Comparison of ENCODE assay signal across 17 cellular contexts in genomic region chr9:33880562-33881089, GRCh38.
DNase-seq lines count a peak whose midpoint lies in the region; ATAC-seq and TF ChIP-seq lines count a peak whose summit lies in the region.
"Had no signal": no experiment of that assay in that cellular context is flagged by ENCODE, and none has a peak within 500 bp of the region (broad histone marks: within the 10 kb centered on the region; RNA-seq: fewer than 3 reads in every experiment).

No MANE protein-coding gene starts in this region.

- H4K20me1 ChIP-seq in OCI-LY1 (ENCODE audit: insufficient read depth, low read length), result no peaks in the 10 kb centered on the region

- H3K27ac Mint-ChIP-seq in activated naive CD4-positive, alpha-beta T cell treated with anti-CD3 and anti-CD28 coated beads for 36 hours, result peak overlapping the region; percentile 90
- no peak overlapping the region for H3K27ac Mint-ChIP-seq in endothelial cell (ENCODE audit: unreplicated experiment)

- no peaks in the 10 kb centered on the region for H3K9me3 Mint-ChIP-seq in activated naive CD4-positive, alpha-beta T cell treated with anti-CD3 and anti-CD28 coated beads for 36 hours
- H3K9me3 Mint-ChIP-seq in endothelial cell (ENCODE audit: unreplicated experiment), result no peaks in the 10 kb centered on the region

- no peak overlapping the region for H3K4me3 Mint-ChIP-seq in activated naive CD4-positive, alpha-beta T cell treated with anti-CD3 and anti-CD28 coated beads for 36 hours
- H3K4me3 Mint-ChIP-seq in endothelial cell (ENCODE audit: unreplicated experiment), result no peak overlapping the region

- peak; percentile 25 for DNase-seq in activated naive CD4-positive, alpha-beta T cell treated with anti-CD3 and anti-CD28 coated beads for 36 hours
- no peak for DNase-seq in activated naive CD4-positive, alpha-beta T cell (lab: John Stamatoyannopoulos, UW)
- peak; percentile 54 for DNase-seq in ecto neural progenitor cell (ENCODE audit: low spot score)
- DNase-seq in retina, result peak; percentile 40
- DNase-seq in endothelial cell (ENCODE audit: low spot score), result no peak
- DNase-seq: hypothalamus, IMR-90, lower lobe of right lung, NCI-H1105, NCI-H345, nucleus accumbens had no signal

- H3K4me1 Mint-ChIP-seq in activated naive CD4-positive, alpha-beta T cell treated with anti-CD3 and anti-CD28 coated beads for 36 hours (ENCODE audit: low read depth), result peaks cover 64% of the 10 kb centered on the region
- H3K4me1 Mint-ChIP-seq in endothelial cell (ENCODE audit: unreplicated experiment), result peaks cover 13% of the 10 kb centered on the region

- no peaks in the 10 kb centered on the region for H3F3A ChIP-seq in OCI-LY1 (ENCODE audit: insufficient read depth, low read length)

- H3K9me2 ChIP-seq in OCI-LY1 (ENCODE audit: low read depth, low read length), result no peaks in the 10 kb centered on the region

- H3K4me1 ChIP-seq in OCI-LY1 (ENCODE audit: insufficient read depth, low read length, severe bottlenecking), result peaks cover 88% of the 10 kb centered on the region

- CTCF ChIA-PET in activated naive CD4-positive, alpha-beta T cell treated with anti-CD3 and anti-CD28 coated beads for 36 hours (lab: Charles Lee), result interaction anchor here (0.5 to 1.6 kb wide), 6 partner anchors 34 to 299 kb away, joined by 3 to 5 read pairs (median 4); no protein-coding TSS in a partner anchor

- no peaks in the 10 kb centered on the region for H3K9me3 ChIP-seq in OCI-LY1 (ENCODE audit: low read length)
- H3K9me3 ChIP-seq: esophagus muscularis mucosa, lower lobe of right lung had no signal

- H3K36me3 ChIP-seq in OCI-LY1 (ENCODE audit: insufficient read depth, low read length), result no peaks in the 10 kb centered on the region
- H3K36me3 ChIP-seq: esophagus muscularis mucosa, lower lobe of right lung had no signal

- no peak overlapping the region for H2AFZ ChIP-seq in OCI-LY1 (ENCODE audit: low read length)

- no peaks in the 10 kb centered on the region for H3K27me3 Mint-ChIP-seq in activated naive CD4-positive, alpha-beta T cell treated with anti-CD3 and anti-CD28 coated beads for 36 hours (ENCODE audit: low read depth)
- H3K27me3 Mint-ChIP-seq in endothelial cell (ENCODE audit: unreplicated experiment), result no peaks in the 10 kb centered on the region

- ATAC-seq in HG03196 (IDR thresholded peaks at IDR 0.05; ENCODE audit: unreplicated experiment) (no peak), GM18907 (IDR thresholded peaks at IDR 0.05; ENCODE audit: unreplicated experiment) (no peak)
- ATAC-seq: lower lobe of right lung had no signal

- peaks cover 4% of the 10 kb centered on the region for H3K36me3 Mint-ChIP-seq in activated naive CD4-positive, alpha-beta T cell treated with anti-CD3 and anti-CD28 coated beads for 36 hours (ENCODE audit: low read depth)
- no peaks in the 10 kb centered on the region for H3K36me3 Mint-ChIP-seq in endothelial cell (ENCODE audit: low read depth, unreplicated experiment)

- intact Hi-C loops in activated naive CD4-positive, alpha-beta T cell treated with anti-CD3 and anti-CD28 coated beads for 36 hours (cut with micrococcal nuclease), result loop anchor here (1.0 to 2.0 kb wide), 2 partner anchors 44 to 64 kb away; partner anchors contain the start of gene UBE2R2

- no peak for TF ChIP-seq CTCF in OCI-LY1 (IDR thresholded peaks at IDR 0.05; ENCODE audit: low read length)
- TF ChIP-seq CTCF in endothelial cell (IDR thresholded peaks at IDR 0.05; ENCODE audit: unreplicated experiment), result no peak

- H3K9ac ChIP-seq in OCI-LY1 (ENCODE audit: low read length), result peak overlapping the region; percentile 4; the same call in 1 of the 2 replicates

- no peaks in the 10 kb centered on the region for H3K27me3 ChIP-seq in OCI-LY1 (ENCODE audit: insufficient read depth, low read length)
- H3K27me3 ChIP-seq: esophagus muscularis mucosa had no signal

- H3K79me2 ChIP-seq in OCI-LY1 (ENCODE audit: insufficient read depth, low read length), result peaks cover 95% of the 10 kb centered on the region

- no peak overlapping the region for H3K4me3 ChIP-seq in OCI-LY1 (ENCODE audit: low read depth, low read length, poor library complexity, severe bottlenecking)
- H3K4me3 ChIP-seq: coronary artery, esophagus muscularis mucosa, lower lobe of right lung, skin epidermis had no signal

- H3K4me2 ChIP-seq in OCI-LY1 (ENCODE audit: low read length), result peak overlapping the region; percentile 2; the same call in 1 of the 2 replicates

- peak overlapping the region; percentile 98 for H3K27ac ChIP-seq in OCI-LY1 (ENCODE audit: low read depth, low read length, poor library complexity, severe bottlenecking)
- H3K27ac ChIP-seq: coronary artery, esophagus muscularis mucosa, lower lobe of right lung, skin epidermis had no signal

Comparison
In these comparisons a context has a peak if more than half of its experiments do, and no peak if none do; other contexts are left out.
1. DNase-seq: peak in activated naive CD4-positive, alpha-beta T cell treated with anti-CD3 and anti-CD28 coated beads for 36 hours (single experiment), ecto neural progenitor cell (single experiment) and retina (single experiment); none in activated naive CD4-positive, alpha-beta T cell (0 of 4) and endothelial cell (single experiment).